Comparison of ENCODE assay signal across 8 cellular contexts in the genomic region with DNA sequence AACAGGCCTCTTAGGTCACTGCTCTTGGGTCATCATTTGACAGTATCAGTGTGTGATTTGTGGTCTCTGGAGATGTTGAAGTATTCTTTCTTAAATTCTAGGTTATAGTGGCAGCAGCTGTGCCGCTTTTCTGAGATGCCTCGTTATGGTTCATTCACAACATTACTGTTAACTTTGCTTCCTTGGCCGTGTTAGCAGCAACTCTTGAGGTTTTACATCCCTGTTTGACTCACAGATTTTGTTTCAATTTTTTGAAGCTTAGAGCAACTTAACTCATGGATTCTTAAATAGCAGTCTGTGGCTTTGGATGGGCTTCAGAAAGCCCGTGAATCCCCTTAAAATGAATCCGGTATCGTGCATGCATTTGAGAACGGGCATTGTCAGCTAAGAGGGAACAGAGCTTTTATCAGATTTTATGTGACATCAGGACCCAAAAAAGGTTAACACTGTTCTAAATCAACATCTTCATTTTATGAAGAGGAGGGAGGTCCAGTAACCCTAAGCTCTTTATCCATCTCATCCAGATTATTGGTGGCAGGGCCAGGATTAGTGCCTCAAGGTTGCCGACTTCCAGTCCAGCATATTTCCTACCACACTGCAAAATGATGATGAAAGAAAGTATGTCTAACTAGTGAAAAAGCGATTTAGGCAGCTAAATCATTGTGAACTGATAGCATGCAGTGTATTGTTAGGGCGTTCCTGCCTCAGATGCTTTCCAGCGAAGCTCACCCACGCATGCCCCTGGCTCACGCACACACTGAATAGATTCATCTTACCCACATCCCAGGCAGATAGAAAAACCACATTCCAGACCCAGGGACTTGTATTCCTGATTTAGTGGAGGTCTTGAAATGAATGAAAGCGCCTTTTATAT. TPM values are rescaled to one million over a fixed set of nuclear protein-coding genes. Genes with fewer than 3 reads are reported as not detected.
DNase-seq lines count a peak whose midpoint lies in the region; ATAC-seq and TF ChIP-seq lines count a peak whose summit lies in the region.

No MANE protein-coding gene starts in this region.

- peak overlapping the region; percentile 97 for H3K4me3 ChIP-seq in BE2C (ENCODE audit: low read depth, low read length)
- peak overlapping the region; percentile 83 to 88 for H3K4me3 ChIP-seq in cardiac fibroblast (replicated peaks in 1 of 2; ENCODE audit: low read depth in 2 of 2, low read length in 2 of 2)
- peak overlapping the region; percentile 95 for H3K4me3 ChIP-seq in neural cell (ENCODE audit: low read length)

- H4K20me1 ChIP-seq in neural cell (ENCODE audit: insufficient read depth) = no peaks in the 10 kb centered on the region

- no peaks in the 10 kb centered on the region for H3K9me2 ChIP-seq in neural cell (ENCODE audit: insufficient read depth, low read length)

- no peaks in the 10 kb centered on the region for H3K9me3 ChIP-seq in BE2C
- no peaks in the 10 kb centered on the region for H3K9me3 ChIP-seq in neural cell (ENCODE audit: low read length)

- no peak for DNase-seq in BE2C
- DNase-seq in NCI-H2227 treated with DMSO at 0.1 percent for 48 hours (lab: John Stamatoyannopoulos, UW) = peak; percentile 60
- peak; percentile 81 to 83 for DNase-seq in cardiac fibroblast (ENCODE audit: low read depth in 2 of 2)
- no peak for DNase-seq in Kasumi-1 (lab: John Stamatoyannopoulos, UW)
- no peak for DNase-seq in H4 (ENCODE audit: low spot score)
- DNase-seq in ACHN = no peak

- H3K27ac ChIP-seq in neural cell (ENCODE audit: low read length) = peak overlapping the region; percentile 14

- ATAC-seq in HG03432 (IDR thresholded peaks at IDR 0.05; ENCODE audit: unreplicated experiment) = no peak

- H2AFZ ChIP-seq in neural cell (ENCODE audit: low read depth, low read length) = no peak overlapping the region

- H3K9ac ChIP-seq in neural cell (ENCODE audit: low read length) = peak overlapping the region; percentile 93

- no peak for TF ChIP-seq RAD21 in neural cell (conservative IDR thresholded peaks at IDR 0.05)

- H3K79me2 ChIP-seq in neural cell (replicated peaks; ENCODE audit: insufficient read depth, low read length) = peaks cover 95% of the 10 kb centered on the region

- TF ChIP-seq CTCF in BE2C (IDR thresholded peaks at IDR 0.05; ENCODE audit: low read depth, low read length) (no peak), cardiac fibroblast (IDR thresholded peaks at IDR 0.05; ENCODE audit: low read depth, low read length) (no peak), neural cell (IDR thresholded peaks at IDR 0.05; ENCODE audit: poor library complexity, severe bottlenecking) (no peak)

- H3K4me2 ChIP-seq in neural cell (ENCODE audit: low read length) = peak overlapping the region; percentile 92

- H3F3A ChIP-seq in neural cell (ENCODE audit: insufficient read depth, low read length, poor library complexity, severe bottlenecking) = peaks cover 6% of the 10 kb centered on the region

- H3K27me3 ChIP-seq in BE2C (no peaks in the 10 kb centered on the region), neural cell (ENCODE audit: insufficient read depth, low read depth, low read length) (no peaks in the 10 kb centered on the region)

- in situ Hi-C loops in ACHN (cut with HindIII; ENCODE audit: low pct_ligation_motif_present, low pct_unique_long_range_greater_than_20kb, low sequenced_read_pairs) = no loop called here

- no peak for TF ChIP-seq EP300 in neural cell (conservative IDR thresholded peaks at IDR 0.05; ENCODE audit: poor library complexity, severe bottlenecking)

- H3K36me3 ChIP-seq in BE2C = peaks cover 68% of the 10 kb centered on the region
- H3K36me3 ChIP-seq in neural cell (ENCODE audit: insufficient read depth, low read length) = peaks cover 24% of the 10 kb centered on the region

- no peaks in the 10 kb centered on the region; the same call in none of the 2 replicates for H3K4me1 ChIP-seq in BE2C

TF ChIP-seq in neural cell, 6 proteins besides CTCF, POLR2A, EP300 and RAD21:
- TF ChIP-seq MXI1 (conservative IDR thresholded peaks at IDR 0.05; ENCODE audit: poor library complexity, severe bottlenecking) = no peak
- no peak for TF ChIP-seq POLR2AphosphoS5 (IDR thresholded peaks at IDR 0.05)
- TF ChIP-seq EZH2 (IDR thresholded peaks at IDR 0.05; ENCODE audit: borderline replicate concordance, insufficient read depth, low read length, poor library complexity, severe bottlenecking) = no peak
- TF ChIP-seq, protein P1, sequence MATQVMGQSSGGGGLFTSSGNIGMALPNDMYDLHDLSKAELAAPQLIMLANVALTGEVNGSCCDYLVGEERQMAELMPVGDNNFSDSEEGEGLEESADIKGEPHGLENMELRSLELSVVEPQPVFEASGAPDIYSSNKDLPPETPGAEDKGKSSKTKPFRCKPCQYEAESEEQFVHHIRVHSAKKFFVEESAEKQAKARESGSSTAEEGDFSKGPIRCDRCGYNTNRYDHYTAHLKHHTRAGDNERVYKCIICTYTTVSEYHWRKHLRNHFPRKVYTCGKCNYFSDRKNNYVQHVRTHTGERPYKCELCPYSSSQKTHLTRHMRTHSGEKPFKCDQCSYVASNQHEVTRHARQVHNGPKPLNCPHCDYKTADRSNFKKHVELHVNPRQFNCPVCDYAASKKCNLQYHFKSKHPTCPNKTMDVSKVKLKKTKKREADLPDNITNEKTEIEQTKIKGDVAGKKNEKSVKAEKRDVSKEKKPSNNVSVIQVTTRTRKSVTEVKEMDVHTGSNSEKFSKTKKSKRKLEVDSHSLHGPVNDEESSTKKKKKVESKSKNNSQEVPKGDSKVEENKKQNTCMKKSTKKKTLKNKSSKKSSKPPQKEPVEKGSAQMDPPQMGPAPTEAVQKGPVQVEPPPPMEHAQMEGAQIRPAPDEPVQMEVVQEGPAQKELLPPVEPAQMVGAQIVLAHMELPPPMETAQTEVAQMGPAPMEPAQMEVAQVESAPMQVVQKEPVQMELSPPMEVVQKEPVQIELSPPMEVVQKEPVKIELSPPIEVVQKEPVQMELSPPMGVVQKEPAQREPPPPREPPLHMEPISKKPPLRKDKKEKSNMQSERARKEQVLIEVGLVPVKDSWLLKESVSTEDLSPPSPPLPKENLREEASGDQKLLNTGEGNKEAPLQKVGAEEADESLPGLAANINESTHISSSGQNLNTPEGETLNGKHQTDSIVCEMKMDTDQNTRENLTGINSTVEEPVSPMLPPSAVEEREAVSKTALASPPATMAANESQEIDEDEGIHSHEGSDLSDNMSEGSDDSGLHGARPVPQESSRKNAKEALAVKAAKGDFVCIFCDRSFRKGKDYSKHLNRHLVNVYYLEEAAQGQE (IDR thresholded peaks at IDR 0.05; ENCODE audit: borderline replicate concordance) = no peak
- TF ChIP-seq SMC3 (conservative IDR thresholded peaks at IDR 0.05; ENCODE audit: poor library complexity) = no peak
- TF ChIP-seq TAF1 (IDR thresholded peaks at IDR 0.05; ENCODE audit: low read depth) = no peak

RNA-seq across cellular contexts. Expression of a gene that starts 5.1 kb away (rescaled TPM):
- 318 TPM for polyA plus RNA-seq in BE2C (2012; ENCODE audit: insufficient read depth, insufficient read length, low read depth)
- polyA plus RNA-seq in neural cell = 101 and 123 TPM in 2 replicates
- polyA minus RNA-seq in neural cell = 179 and 197 TPM in 2 replicates
- total RNA-seq in H4 (2014; rRNA removed; shearing (Covaris generic)) = 31.4 and 34.8 TPM in 2 replicates

Comparison
In these comparisons a context has a peak if more than half of its experiments do, and no peak if none do; other contexts are left out.
1. DNase-seq: peak in NCI-H2227 treated with DMSO at 0.1 percent for 48 hours (single experiment) and cardiac fibroblast (2 of 2); none in BE2C (single experiment), Kasumi-1 (0 of 2), H4 (single experiment) and ACHN (single experiment).
2. Peak in every context shown above with its lines, with median percentiles within 50 percentile points of each other: H3K4me3 ChIP-seq.